Comparison of ENCODE assay signal across 1 cellular context in genomic region chr17:67246648-67247415, GRCh38.
TF ChIP-seq lines count a peak whose summit lies in the region.

No MANE protein-coding gene starts in this region.

TF ChIP-seq in GM12878, 131 proteins besides CTCF, POLR2A, EP300 and RAD21 (continued from another document):
- TF ChIP-seq CEBPZ (IDR thresholded peaks at IDR 0.05; ENCODE audit: low read depth, low read length): no peak
- TF ChIP-seq USF1 (IDR thresholded peaks at IDR 0.05; ENCODE audit: borderline replicate concordance, extremely low read length, insufficient read depth, low read depth, low read length): no peak
- TF ChIP-seq WRNIP1 (IDR thresholded peaks at IDR 0.05; ENCODE audit: borderline replicate concordance, low read depth, low read length): no peak
- peak; percentile 63 to 72; a peak in 3 of 4 replicates for TF ChIP-seq BHLHE40 (IDR thresholded peaks at IDR 0.05; ENCODE audit: borderline replicate concordance in 1 of 2, low read depth in 2 of 2, low read length in 1 of 2)
- 0 out of 2 replicates have a peak, but pooled peaks have one; percentile 13 for TF ChIP-seq NKRF (conservative IDR thresholded peaks at IDR 0.05)
- no peak for TF ChIP-seq KAT2A (conservative IDR thresholded peaks at IDR 0.05; ENCODE audit: control insufficient read depth, low read depth, low read length)
- TF ChIP-seq ZNF687 (IDR thresholded peaks at IDR 0.05): 0 out of 2 replicates have a peak, but pooled peaks have one; percentile 20
- TF ChIP-seq MEF2A (IDR thresholded peaks at IDR 0.05; ENCODE audit: insufficient read depth, low read depth, low read length): 0 out of 2 replicates have a peak, but pooled peaks have one; percentile 14
- TF ChIP-seq SKIL (IDR thresholded peaks at IDR 0.05; ENCODE audit: low read depth, poor library complexity, severe bottlenecking): peak; percentile 23
- TF ChIP-seq SMAD1 (IDR thresholded peaks at IDR 0.05; ENCODE audit: low read depth, partially characterized antibody): no peak
- peak; percentile 91 for TF ChIP-seq POU2F2 (IDR thresholded peaks at IDR 0.05; ENCODE audit: borderline replicate concordance, low read depth, low read length)
- TF ChIP-seq PKNOX1 (IDR thresholded peaks at IDR 0.05): peak; percentile 89
- 0 out of 2 replicates have a peak, but pooled peaks have one; percentile 31 for TF ChIP-seq ZSCAN29 (IDR thresholded peaks at IDR 0.05)
- TF ChIP-seq NFIC (IDR thresholded peaks at IDR 0.05; ENCODE audit: low read depth, low read length): peak; percentile 66; the same call in 1 of the 2 replicates
- TF ChIP-seq DPF2 (IDR thresholded peaks at IDR 0.05): peak; percentile 81; the same call in 1 of the 2 replicates
- no peak for TF ChIP-seq EZH2 (IDR thresholded peaks at IDR 0.05; ENCODE audit: borderline replicate concordance, control insufficient read depth, low read depth, low read length)
- 0 out of 2 replicates have a peak, but pooled peaks have one; percentile 40 for TF ChIP-seq ATF2 (IDR thresholded peaks at IDR 0.05; ENCODE audit: low read length)
- peak; percentile 88 to 90 for TF ChIP-seq IKZF2 (IDR thresholded peaks at IDR 0.05)
- TF ChIP-seq IKZF1 (conservative IDR thresholded peaks at IDR 0.05): peak; percentile 90
- TF ChIP-seq SRF (IDR thresholded peaks at IDR 0.05; ENCODE audit: low read depth in 2 of 2, low read length in 2 of 2): peak; percentile 33 to 46; a peak in 1 of 4 replicates
- 0 out of 2 replicates have a peak, but pooled peaks have one; percentile 22 for TF ChIP-seq NBN (IDR thresholded peaks at IDR 0.05)
- peak; percentile 74 for TF ChIP-seq MTA2 (IDR thresholded peaks at IDR 0.05; ENCODE audit: low read depth)
- TF ChIP-seq BCL11A (IDR thresholded peaks at IDR 0.05; ENCODE audit: low read depth, low read length): peak; percentile 31; the same call in 1 of the 2 replicates
- TF ChIP-seq RELB (IDR thresholded peaks at IDR 0.05; ENCODE audit: low read depth): peak; percentile 64; the same call in 1 of the 2 replicates
